In the genomic region with DNA sequence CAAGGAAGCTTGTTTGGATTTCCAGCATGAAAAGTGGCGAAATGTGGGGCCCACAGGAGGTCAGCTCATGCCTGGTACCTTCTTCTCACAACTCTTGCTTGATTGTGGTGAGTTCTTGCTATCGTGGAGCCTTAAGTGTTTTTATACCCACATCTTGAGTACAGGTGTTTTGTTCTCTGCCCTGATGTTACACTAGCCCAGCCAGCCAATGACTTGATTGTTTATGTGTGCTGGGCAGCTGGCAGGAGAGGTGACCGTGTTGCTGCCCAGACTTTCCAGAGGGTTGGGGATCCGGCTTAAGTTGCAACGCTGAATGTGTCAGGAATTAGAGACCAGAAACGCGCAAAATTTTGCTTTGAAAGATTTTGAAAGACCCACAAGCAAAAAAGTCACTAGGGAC, we compare ENCODE assay signal across 22 cellular contexts. TPM values are rescaled to one million over a fixed set of nuclear protein-coding genes. Genes with fewer than 3 reads are reported as not detected.
DNase-seq lines count a peak whose midpoint lies in the region; ATAC-seq, FAIRE-seq and TF ChIP-seq lines count a peak whose summit lies in the region.
"Had no signal": no experiment of that assay in that cellular context is flagged by ENCODE, and none has a peak within 500 bp of the region (broad histone marks: within the 10 kb centered on the region; RNA-seq: fewer than 3 reads in every experiment).

No MANE protein-coding gene starts in this region.

- no peaks in the 10 kb centered on the region for H3K79me2 ChIP-seq in HepG2 (ENCODE audit: insufficient read depth, low read length)

- FAIRE-seq in HepG2 (lab: Jason Lieb, UNC) (no peak), pancreas (lab: Jason Lieb, UNC) (no peak)
- FAIRE-seq: D721Med had no signal

- H3K4me1 ChIP-seq in liver (ENCODE audit: control insufficient read depth in 4 of 4, insufficient read depth in 4 of 4, low read length in 3 of 4) (peaks cover 0 to 13% (median 7%) of the 10 kb centered on the region in 4 donors), HepG2 (ENCODE audit: insufficient read depth, low read length) (no peaks in the 10 kb centered on the region), pancreas (peaks cover 0 to 10% (median 0%) of the 10 kb centered on the region in 3 donors), upper lobe of right lung (peaks cover 3% of the 10 kb centered on the region)
- H3K4me1 ChIP-seq: Peyer's patch had no signal

- CTCF ChIA-PET in HepG2 (lab: Yijun Ruan, JAX; ENCODE audit: low intra/inter-chr PET ratio, low total read pairs) = no interaction called here

- no peak overlapping the region for H3K4me3 Mint-ChIP-seq in activated T-cell treated with anti-CD3 and anti-CD28 coated beads, Interleukin-2, amount 50 U/mL, for 72 hours
- H3K4me3 Mint-ChIP-seq: IgD-negative memory B cell had no signal

- no peak overlapping the region for H3K27ac Mint-ChIP-seq in activated T-cell treated with anti-CD3 and anti-CD28 coated beads, Interleukin-2, amount 50 U/mL, for 72 hours
- H3K27ac Mint-ChIP-seq: IgD-negative memory B cell had no signal

- no peak for TF ChIP-seq POLR2A in HepG2 (IDR thresholded peaks at IDR 0.05; ENCODE audit: insufficient read depth in 1 of 2, low read depth in 2 of 2, low read length in 2 of 2)

- intact Hi-C loops in HepG2 (cut with micrococcal nuclease; ENCODE audit: unreplicated experiment) = no loop called here
- intact Hi-C loops in pancreas (cut with DNase I) = no loop called here
- intact Hi-C loops in upper lobe of right lung (cut with DNase I) = no loop called here

- H3K36me3 Mint-ChIP-seq in activated T-cell treated with anti-CD3 and anti-CD28 coated beads, Interleukin-2, amount 50 U/mL, for 72 hours (ENCODE audit: insufficient read depth in 2 of 2) = peaks cover 4 to 13% of the 10 kb centered on the region in 2 donors
- H3K36me3 Mint-ChIP-seq: IgD-negative memory B cell had no signal

- BruUV-seq in HepG2 (replicated peaks; lab: Mats Ljungman, UMichigan) = no TSS peak

- H3K9me3 ChIP-seq in liver (ENCODE audit: control insufficient read depth in 4 of 4, low read length in 3 of 4) = no peaks in the 10 kb centered on the region
- peaks cover 6% of the 10 kb centered on the region; the same call in 1 of the 2 replicates for H3K9me3 ChIP-seq in HepG2 (ENCODE audit: low read length)
- peaks cover 0 to 3% (median 0%) of the 10 kb centered on the region in 4 donors for H3K9me3 ChIP-seq in pancreas
- no peaks in the 10 kb centered on the region for H3K9me3 ChIP-seq in upper lobe of right lung

- no peak overlapping the region for H3K4me3 ChIP-seq in liver (ENCODE audit: low read depth in 1 of 3, low read length in 3 of 3)
- H3K4me3 ChIP-seq in HepG2 (replicated peaks in 1 of 3; ENCODE audit: insufficient read depth in 1 of 3, low read depth in 2 of 3, low read length in 3 of 3) = no peak overlapping the region
- H3K4me3 ChIP-seq in pancreas = no peak overlapping the region
- H3K4me3 ChIP-seq in upper lobe of right lung = no peak overlapping the region
- H3K4me3 ChIP-seq: Peyer's patch had no signal

- H2AFZ ChIP-seq in HepG2 (ENCODE audit: low read length) = no peak overlapping the region

- peak overlapping the region; percentile 65 to 85 for H3K27ac ChIP-seq in liver (ENCODE audit: low read depth in 1 of 2, low read length in 2 of 2)
- H3K27ac ChIP-seq in HepG2 (ENCODE audit: extremely low read length, insufficient read depth, low read length) = no peak overlapping the region
- H3K27ac ChIP-seq in pancreas = peak overlapping the region in 1 of 4 donors; percentile 12
- peak overlapping the region; percentile 11 for H3K27ac ChIP-seq in upper lobe of right lung
- H3K27ac ChIP-seq: C4-2B had no signal

- no peak for TF ChIP-seq RAD21 in liver (IDR thresholded peaks at IDR 0.05)
- TF ChIP-seq RAD21 in HepG2 (CRISPR knock-in tag; IDR thresholded peaks at IDR 0.05) = no peak

- DNase-seq in HepG2 (ENCODE audit: low spot score) (no peak), inferior parietal cortex (ENCODE audit: extremely low spot score) (peak; percentile 12), pancreas (no peak), upper lobe of right lung (no peak)
- no peak for DNase-seq in activated T-cell treated with anti-CD3 and anti-CD28 coated beads, Interleukin-2, amount 50 U/mL, for 72 hours
- DNase-seq: 8988T, AML-193, GF-D8, MV-4-11, NCI-H1694 treated with DMSO at 0.1 percent for 48 hours, NCI-H2081 treated with DMSO at 0.1 percent for 48 hours, NCI-H2171 treated with DMSO at 0.1 percent for 48 hours, NCI-H524 treated with DMSO at 0.1 percent for 48 hours, NCI-H82, Peyer's patch had no signal

- 40% methylated on average over 7 of the region's 7 CpGs for WGBS in liver
- 28% methylated on average over 7 of the region's 7 CpGs for WGBS in HepG2 (ENCODE audit: low lambda C conversion rate)
- WGBS in pancreas, 2 donors = 49 to 74% methylated on average over 6 to 7 of the region's 7 CpGs

- no peaks in the 10 kb centered on the region for H3K36me3 ChIP-seq in liver (ENCODE audit: control insufficient read depth in 4 of 4, insufficient read depth in 3 of 4, low read depth in 1 of 4, low read length in 3 of 4)
- H3K36me3 ChIP-seq in HepG2 (replicated peaks in 1 of 2; ENCODE audit: control insufficient read depth in 1 of 2, insufficient read depth in 2 of 2, low read length in 2 of 2) = no peaks in the 10 kb centered on the region
- no peaks in the 10 kb centered on the region for H3K36me3 ChIP-seq in pancreas
- H3K36me3 ChIP-seq in upper lobe of right lung = no peaks in the 10 kb centered on the region
- H3K36me3 ChIP-seq: Peyer's patch had no signal

- no peak for ATAC-seq in HepG2
- peak in 3 of 4 donors; percentile 14 to 19 (median 18) for ATAC-seq in pancreas
- ATAC-seq in upper lobe of right lung = peak; percentile 73
- no peak for ATAC-seq in activated T-cell treated with anti-CD3 and anti-CD28 coated beads, Interleukin-2, amount 50 U/mL, for 72 hours (replicated peaks in 1 of 2)
- ATAC-seq in GM19023 (IDR thresholded peaks at IDR 0.05; ENCODE audit: unreplicated experiment) = no peak
- ATAC-seq in GM18511 (IDR thresholded peaks at IDR 0.05; ENCODE audit: unreplicated experiment) = no peak

- in situ Hi-C loops in HepG2 (cut with HindIII; ENCODE audit: extremely low pct_ligation_motif_present, low pct_unique_long_range_greater_than_20kb) = loop anchor here (5.0 kb wide), 1 partner anchor 80 kb away; no protein-coding TSS in a partner anchor

- H3K27me3 ChIP-seq in liver (ENCODE audit: control insufficient read depth in 4 of 4, insufficient read depth in 4 of 4, low read length in 3 of 4) = no peaks in the 10 kb centered on the region
- H3K27me3 ChIP-seq in HepG2 (ENCODE audit: control insufficient read depth in 1 of 2, insufficient read depth in 2 of 2, low read length in 2 of 2) = no peaks in the 10 kb centered on the region
- no peaks in the 10 kb centered on the region for H3K27me3 ChIP-seq in pancreas
- H3K27me3 ChIP-seq in upper lobe of right lung = no peaks in the 10 kb centered on the region
- H3K27me3 ChIP-seq: Peyer's patch had no signal

- peaks cover 2 to 13% of the 10 kb centered on the region in 2 donors for H3K9me3 Mint-ChIP-seq in activated T-cell treated with anti-CD3 and anti-CD28 coated beads, Interleukin-2, amount 50 U/mL, for 72 hours

- no peaks in the 10 kb centered on the region for H4K20me1 ChIP-seq in HepG2 (ENCODE audit: insufficient read depth, low read length)

- no peaks in the 10 kb centered on the region for H3K4me1 Mint-ChIP-seq in activated T-cell treated with anti-CD3 and anti-CD28 coated beads, Interleukin-2, amount 50 U/mL, for 72 hours (ENCODE audit: low read depth)

- no peak overlapping the region for H3K4me2 ChIP-seq in HepG2 (ENCODE audit: low read depth, low read length)

- TF ChIP-seq EP300 in HepG2 (IDR thresholded peaks at IDR 0.05; ENCODE audit: low read depth in 2 of 2, low read length in 2 of 2) (no peak), HepG2 (CRISPR knock-in tag; IDR thresholded peaks at IDR 0.05; ENCODE audit: borderline replicate concordance) (no peak)

- peaks cover 22% of the 10 kb centered on the region for H3K27me3 Mint-ChIP-seq in activated T-cell treated with anti-CD3 and anti-CD28 coated beads, Interleukin-2, amount 50 U/mL, for 72 hours (ENCODE audit: low read depth)

- no peak for TF ChIP-seq CTCF in liver (IDR thresholded peaks at IDR 0.05; ENCODE audit: low read depth, low read length, missing input control)
- TF ChIP-seq CTCF in HepG2 (CRISPR knock-in tag; IDR thresholded peaks at IDR 0.05) = no peak
- TF ChIP-seq CTCF in pancreas (IDR thresholded peaks at IDR 0.05) = no peak
- no peak for TF ChIP-seq CTCF in upper lobe of right lung (IDR thresholded peaks at IDR 0.05)

- POLR2A ChIA-PET in HepG2 (lab: Yijun Ruan, JAX) = no interaction called here

- H3K9ac ChIP-seq in liver (ENCODE audit: low read depth in 1 of 2, low read length in 2 of 2) = peak overlapping the region in 1 of 2 donors; percentile 26
- H3K9ac ChIP-seq in HepG2 (ENCODE audit: insufficient read depth, low read depth, low read length) = no peak overlapping the region

RNA-seq across cellular contexts. Expression of a gene that starts 24.0 kb away (rescaled TPM):
- total RNA-seq in liver (1 to 10 TPM in 1 of 2 donors, under 1 TPM in 1; 0.61 to 2.1 TPM), HepG2 (2016; rRNA removed; fragmentation: Illumina TruSeq; extraction: Trizol) (0.04 TPM in 1 of 2 replicates, not detected in the other), pancreas (1 to 10 TPM; 2.1 to 4.3 (median 2.6) TPM), upper lobe of right lung (16.1 TPM)
- polyA plus RNA-seq in liver (under 1 TPM; 0.61 to 0.98 TPM), HepG2 (2011; rRNA removed) (0.05 and 0.07 TPM in 2 replicates), pancreas (1 to 10 TPM; 2.7 to 6.4 TPM)
- total RNA-seq in HepG2 (2016; cell fraction: cytosol; rRNA removed; fragmentation: Illumina TruSeq; extraction: Trizol; ENCODE audit: low read depth) = not detected in 2 replicates
- total RNA-seq in HepG2 (2016; cell fraction: insoluble cytoplasmic fraction; rRNA removed; fragmentation: Illumina TruSeq; extraction: Trizol) = 0.04 TPM in 1 of 2 replicates, not detected in the other
- 0.03 TPM in 1 of 2 replicates, not detected in the other for total RNA-seq in HepG2 (2016; cell fraction: membrane; rRNA removed; fragmentation: Illumina TruSeq; extraction: Trizol)
- not detected in 2 replicates for total RNA-seq in HepG2 (2016; cell fraction: nucleus; rRNA removed; fragmentation: Illumina TruSeq; extraction: Trizol)
- 0.04 and 0.07 TPM in 2 replicates for polyA plus RNA-seq in HepG2 (2011; cell fraction: cytosol; rRNA removed)
- polyA plus RNA-seq in HepG2 (2011; cell fraction: nucleus; rRNA removed) = 0.07 and 0.16 TPM in 2 replicates
- 0.17 and 0.20 TPM in 2 replicates for polyA plus RNA-seq in HepG2 (2012)
- not detected in 2 replicates for polyA plus RNA-seq in HepG2 (2016; cell fraction: cytosol; fragmentation: Illumina TruSeq; extraction: Trizol; ENCODE audit: low read depth)
- polyA plus RNA-seq in HepG2 (2016; cell fraction: insoluble cytoplasmic fraction; fragmentation: Illumina TruSeq; extraction: Trizol; ENCODE audit: low read depth) = 0.05 TPM in 1 of 2 replicates, not detected in the other
- polyA plus RNA-seq in HepG2 (2016; cell fraction: membrane; fragmentation: Illumina TruSeq; extraction: Trizol; ENCODE audit: low read depth) = not detected in 2 replicates
- polyA plus RNA-seq in HepG2 (2016; cell fraction: nucleus; fragmentation: Illumina TruSeq; extraction: Trizol; ENCODE audit: insufficient read depth, low read depth) = not detected in 2 replicates
- polyA minus RNA-seq in HepG2 (2011; rRNA and poly(A)+ RNA removed; ENCODE audit: low replicate concordance) = 0.24 and 0.28 TPM in 2 replicates
- polyA minus RNA-seq in HepG2 (2011; cell fraction: cytosol; rRNA and poly(A)+ RNA removed) = 0.10 and 0.18 TPM in 2 replicates
- polyA minus RNA-seq in HepG2 (2011; cell fraction: nucleus; rRNA and poly(A)+ RNA removed) = 0.12 TPM in 1 of 2 replicates, not detected in the other
- under 1 TPM; 0.29 to 0.32 TPM for total RNA-seq in activated T-cell treated with anti-CD3 and anti-CD28 coated beads, Interleukin-2, amount 50 U/mL, for 72 hours
- total RNA-seq: OCI-LY7 had no signal
- polyA plus RNA-seq: IgD-negative memory B cell had no signal

Comparison
In these comparisons a context has a peak if more than half of its experiments do, and no peak if none do; other contexts are left out.
1. ATAC-seq: peak in pancreas (3 of 4) and upper lobe of right lung (single experiment); none in HepG2 (single experiment), activated T-cell treated with anti-CD3 and anti-CD28 coated beads, Interleukin-2, amount 50 U/mL, for 72 hours (0 of 2), GM19023 (single experiment) and GM18511 (single experiment).